18 cellular contexts compared by ENCODE assay signal in genomic region chr22:46120420-46120737, GRCh38. TPM values are rescaled to one million over a fixed set of nuclear protein-coding genes. Genes with fewer than 3 reads are reported as not detected.
DNase-seq lines count a peak whose midpoint lies in the region; ATAC-seq, FAIRE-seq and TF ChIP-seq lines count a peak whose summit lies in the region.
"Had no signal": no experiment of that assay in that cellular context is flagged by ENCODE, and none has a peak within 500 bp of the region (broad histone marks: within the 10 kb centered on the region; RNA-seq: fewer than 3 reads in every experiment).

No MANE protein-coding gene starts in this region.

- H2AFZ ChIP-seq in K562 (ENCODE audit: low read depth, low read length), result peak overlapping the region; percentile 45; the same call in 1 of the 2 replicates

- no peaks in the 10 kb centered on the region for H3K9me3 Mint-ChIP-seq in activated T-cell treated with anti-CD3 and anti-CD28 coated beads, Interleukin-2, amount 50 U/mL, for 24 hours
- H3K9me3 Mint-ChIP-seq in activated CD4-positive, alpha-beta T cell treated with anti-CD3 and anti-CD28 coated beads, Interleukin-2, amount 10 ng/mL, durations not matched to agents 24 days and 14 days, result no peaks in the 10 kb centered on the region
- H3K9me3 Mint-ChIP-seq: CD14-positive monocyte had no signal

- no peaks in the 10 kb centered on the region for H3K79me2 ChIP-seq in K562 (ENCODE audit: control insufficient read depth, insufficient read depth, low read length)

- TF ChIP-seq POLR2A in K562 (conservative IDR thresholded peaks at IDR 0.05) (no peak), ovary (IDR thresholded peaks at IDR 0.05) (no peak)

- peaks cover 3% of the 10 kb centered on the region for H3K4me1 Mint-ChIP-seq in activated T-cell treated with anti-CD3 and anti-CD28 coated beads, Interleukin-2, amount 50 U/mL, for 24 hours (ENCODE audit: low read depth)
- H3K4me1 Mint-ChIP-seq in activated CD4-positive, alpha-beta T cell treated with anti-CD3 and anti-CD28 coated beads, Interleukin-2, amount 10 ng/mL, durations not matched to agents 24 days and 14 days, result peaks cover 5% of the 10 kb centered on the region

- H3K27me3 Mint-ChIP-seq in activated T-cell treated with anti-CD3 and anti-CD28 coated beads, Interleukin-2, amount 50 U/mL, for 24 hours, result no peaks in the 10 kb centered on the region
- H3K27me3 Mint-ChIP-seq in activated CD4-positive, alpha-beta T cell treated with anti-CD3 and anti-CD28 coated beads, Interleukin-2, amount 10 ng/mL, durations not matched to agents 24 days and 14 days, result no peaks in the 10 kb centered on the region

- H3K4me1 ChIP-seq in left ventricle myocardium inferior, result peaks cover 35% of the 10 kb centered on the region
- H3K4me1 ChIP-seq in K562 (replicated peaks in 1 of 2; ENCODE audit: control insufficient read depth in 2 of 2, insufficient read depth in 2 of 2, low read length in 2 of 2), result peaks cover 0 to 60% of the 10 kb centered on the region in 2 experiments; a peak in 3 of 5 replicates
- H3K4me1 ChIP-seq in ovary (ENCODE audit: insufficient read depth), result peaks cover 24% of the 10 kb centered on the region
- peaks cover 3 to 16% of the 10 kb centered on the region in 2 donors for H3K4me1 ChIP-seq in ascending aorta
- H3K4me1 ChIP-seq: HAP-1 had no signal

- TF ChIP-seq CTCF in left ventricle myocardium inferior (IDR thresholded peaks at IDR 0.05; ENCODE audit: borderline replicate concordance) (no peak), K562 (IDR thresholded peaks at IDR 0.05 in 2 of 3, conservative IDR thresholded peaks at IDR 0.05 in 1 of 3; ENCODE audit: insufficient read depth in 2 of 3, low read depth in 1 of 3, low read length in 3 of 3) (no peak), ovary (IDR thresholded peaks at IDR 0.05) (no peak), ascending aorta (IDR thresholded peaks at IDR 0.05) (no peak)

- no peak for TF ChIP-seq RAD21 in K562 (CRISPR knock-in tag; conservative IDR thresholded peaks at IDR 0.05 in 1 of 2, IDR thresholded peaks at IDR 0.05 in 1 of 2)

- CTCF ChIA-PET in K562 (lab: Yijun Ruan, JAX; ENCODE audit: low intra/inter-chr PET ratio), result interaction anchor here (1.2 kb wide), 1 partner anchor 124 kb away, joined by 3 read pairs; no protein-coding TSS in a partner anchor

- in situ Hi-C loops in K562 (cut with MboI), result loop anchor here (5.0 to 10.0 kb wide), 2 partner anchors 192 to 424 kb away; no protein-coding TSS in a partner anchor

- H3K27ac ChIP-seq in left ventricle myocardium inferior (replicated peaks) (peak overlapping the region; percentile 19), K562 (ENCODE audit: extremely low read depth, low read depth, low read length) (no peak overlapping the region), ovary (peak overlapping the region; percentile 10 to 59), ascending aorta (no peak overlapping the region)

- FAIRE-seq in K562 (lab: Jason Lieb, UNC), result no peak
- FAIRE-seq: A204.1, GM12878 had no signal

- no peak overlapping the region for H3K4me3 Mint-ChIP-seq in activated T-cell treated with anti-CD3 and anti-CD28 coated beads, Interleukin-2, amount 50 U/mL, for 24 hours
- H3K4me3 Mint-ChIP-seq in activated CD4-positive, alpha-beta T cell treated with anti-CD3 and anti-CD28 coated beads, Interleukin-2, amount 10 ng/mL, durations not matched to agents 24 days and 14 days, result no peak overlapping the region
- H3K4me3 Mint-ChIP-seq: CD14-positive monocyte had no signal

- H3K9me1 ChIP-seq in K562 (ENCODE audit: control insufficient read depth, insufficient read depth, low read length), result no peaks in the 10 kb centered on the region

- H3K36me3 Mint-ChIP-seq in activated T-cell treated with anti-CD3 and anti-CD28 coated beads, Interleukin-2, amount 50 U/mL, for 24 hours (ENCODE audit: low read depth), result no peaks in the 10 kb centered on the region
- no peaks in the 10 kb centered on the region for H3K36me3 Mint-ChIP-seq in activated CD4-positive, alpha-beta T cell treated with anti-CD3 and anti-CD28 coated beads, Interleukin-2, amount 10 ng/mL, durations not matched to agents 24 days and 14 days (ENCODE audit: low read depth)
- H3K36me3 Mint-ChIP-seq: CD14-positive monocyte had no signal

- intact Hi-C loops in left ventricle myocardium inferior (cut with micrococcal nuclease), result loop anchor here (5.0 kb wide), 1 partner anchor 192 kb away; no protein-coding TSS in a partner anchor
- intact Hi-C loops in left ventricle myocardium superior (cut with micrococcal nuclease), result loop anchor here (5.0 kb wide), 1 partner anchor 192 kb away; no protein-coding TSS in a partner anchor
- intact Hi-C loops in K562 (cut with micrococcal nuclease), result loop anchor here (5.0 kb wide), 1 partner anchor 422 kb away; no protein-coding TSS in a partner anchor
- intact Hi-C loops in ovary (cut with DNase I), result loop anchor here (5.0 to 10.0 kb wide), 5 partner anchors 144 to 424 kb away; partner anchors contain the start of genes PKDREJ (in 1 of the 4) and TTC38 (in 1 of the 4)
- intact Hi-C loops in ascending aorta (cut with DNase I), result no loop called here
- intact Hi-C loops in activated CD4-positive, alpha-beta T cell treated with anti-CD3 and anti-CD28 coated beads, Interleukin-2, amount 10 ng/mL, durations not matched to agents 24 days and 14 days (cut with micrococcal nuclease), result loop anchor here (5.0 kb wide), 1 partner anchor 177 kb away; the partner anchor contains the start of gene GTSE1

- POLR2A ChIA-PET in K562 (lab: Yijun Ruan, JAX), result interaction anchor here (0.6 to 2.2 kb wide), 4 partner anchors 124 to 275 kb away, joined by 3 to 6 read pairs (median 3); no protein-coding TSS in a partner anchor

- H3K36me3 ChIP-seq in left ventricle myocardium inferior (no peaks in the 10 kb centered on the region), K562 (ENCODE audit: control insufficient read depth, insufficient read depth, low read length) (no peaks in the 10 kb centered on the region), ovary (no peaks in the 10 kb centered on the region), ascending aorta (no peaks in the 10 kb centered on the region)
- H3K36me3 ChIP-seq: HAP-1, Peyer's patch had no signal

- no peaks in the 10 kb centered on the region for H3K9me3 ChIP-seq in left ventricle myocardium inferior (replicated peaks)
- H3K9me3 ChIP-seq in K562 (replicated peaks; ENCODE audit: control insufficient read depth, insufficient read depth, low read depth, low read length), result no peaks in the 10 kb centered on the region
- no peaks in the 10 kb centered on the region for H3K9me3 ChIP-seq in ovary
- no peaks in the 10 kb centered on the region for H3K9me3 ChIP-seq in ascending aorta
- H3K9me3 ChIP-seq: HAP-1, Peyer's patch had no signal

- ATAC-seq in left ventricle myocardium superior (no peak), K562 (no peak)
- ATAC-seq: GM12878 had no signal

- 0 out of 2 replicates have a peak overlapping the region, but pooled peaks have one; percentile 18 for H3K4me2 ChIP-seq in K562 (ENCODE audit: insufficient read depth, low read length)

- H3K27me3 ChIP-seq in left ventricle myocardium inferior (ENCODE audit: low read depth) (no peaks in the 10 kb centered on the region), K562 (ENCODE audit: control insufficient read depth in 2 of 2, insufficient read depth in 2 of 2, low read length in 2 of 2) (no peaks in the 10 kb centered on the region), ovary (no peaks in the 10 kb centered on the region), ascending aorta (no peaks in the 10 kb centered on the region)
- H3K27me3 ChIP-seq: Peyer's patch had no signal

- H4K20me1 ChIP-seq in K562 (replicated peaks; ENCODE audit: control insufficient read depth, insufficient read depth, low read length), result no peaks in the 10 kb centered on the region

- DNase-seq in left ventricle myocardium inferior (no peak), left ventricle myocardium superior (no peak), K562 (ENCODE audit: extremely low read depth in 1 of 4, low spot score in 3 of 4) (no peak), ovary (no peak), ascending aorta (ENCODE audit: low spot score in 2 of 2) (no peak)
- DNase-seq in activated T-cell treated with anti-CD3 and anti-CD28 coated beads, Interleukin-2, amount 50 U/mL, for 24 hours, result no peak
- DNase-seq in activated CD4-positive, alpha-beta T cell treated with anti-CD3 and anti-CD28 coated beads, Interleukin-2, amount 10 ng/mL, durations not matched to agents 24 days and 14 days, result no peak
- DNase-seq in activated T-cell treated with anti-CD3 and anti-CD28 coated beads, Interleukin-2, amount 50 U/mL, for 1 hour, result no peak
- DNase-seq: COR-L47, KG1, NCI-H1092, NCI-H2107, Peyer's patch, SHP77 had no signal

- peak overlapping the region in 1 of 2 experiments; percentile 69; a peak in 2 of 4 replicates for H3K9ac ChIP-seq in K562 (ENCODE audit: insufficient read depth in 1 of 2, low read depth in 2 of 2, low read length in 2 of 2)

- H3K27ac Mint-ChIP-seq in activated T-cell treated with anti-CD3 and anti-CD28 coated beads, Interleukin-2, amount 50 U/mL, for 24 hours, result no peak overlapping the region
- no peak overlapping the region for H3K27ac Mint-ChIP-seq in activated CD4-positive, alpha-beta T cell treated with anti-CD3 and anti-CD28 coated beads, Interleukin-2, amount 10 ng/mL, durations not matched to agents 24 days and 14 days

- H3K4me3 ChIP-seq in left ventricle myocardium inferior, result no peak overlapping the region
- no peak overlapping the region for H3K4me3 ChIP-seq in K562
- H3K4me3 ChIP-seq in ovary, result no peak overlapping the region
- no peak overlapping the region for H3K4me3 ChIP-seq in ascending aorta
- H3K4me3 ChIP-seq: GM12878, HAP-1, Peyer's patch had no signal

- 21% methylated on average over 7 of the region's 7 CpGs for WGBS in K562 (ENCODE audit: insufficient coverage, low coverage, missing lambda C conversion rate)
- WGBS in ovary, 3 donors, result 12 to 21% (median 18%) methylated on average over 7 of the region's 7 CpGs

- no TSS peak for BruUV-seq in K562 (replicated peaks; lab: Mats Ljungman, UMichigan)

- no peak for TF ChIP-seq EP300 in K562 (IDR thresholded peaks at IDR 0.05; ENCODE audit: low read length)
- no peak for TF ChIP-seq EP300 in ovary (IDR thresholded peaks at IDR 0.05)

RNA-seq across cellular contexts. Expression of gene PPARA, which starts 29.9 kb away (rescaled TPM):
- total RNA-seq in left ventricle myocardium inferior (101 TPM), left ventricle myocardium superior (78.9 TPM), K562 (2014; rRNA removed) (2.8 and 5.3 TPM in 2 replicates), K562 (2014; rRNA removed; fragmentation: Illumina TruSeq; extraction: Trizol) (3.4 and 4.3 TPM in 2 replicates), K562 (2015; rRNA removed; fragmentation: Illumina TruSeq; extraction: Trizol) (2.1 and 2.6 TPM in 2 replicates), K562 (2021) (4.1 and 5.9 TPM in 2 replicates), ovary (10 to 100 TPM in 6 of 7 donors, 1 to 10 TPM in 1; 9.7 to 41.0 (median 34.0) TPM), ascending aorta (20.1 TPM)
- total RNA-seq in K562 (2011; cell fraction: chromatin; rRNA removed; ENCODE audit: low replicate concordance), result 19.5 and 33.5 TPM in 2 replicates
- 17.5 and 22.2 TPM in 2 replicates for total RNA-seq in K562 (2011; cell fraction: nucleolus; rRNA removed)
- total RNA-seq in K562 (2011; cell fraction: nucleoplasm; rRNA removed), result 28.0 and 34.4 TPM in 2 replicates
- polyA plus RNA-seq in K562 (2011; rRNA removed) (5.0 and 8.2 TPM in 2 replicates), K562 (2014; fragmentation: Illumina TruSeq; extraction: Trizol) (2.7 and 3.5 TPM in 2 replicates), K562 (2014; fragmentation: Nextera tagmentation; extraction: Ambion mirVana) (under 1 TPM; 0.64 to 0.87 TPM), K562 (2014; rRNA removed) (2.1 and 4.0 TPM in 2 replicates), ovary (10 to 100 TPM; 12.8 to 16.0 TPM)
- 1.8 and 5.0 TPM in 2 replicates for polyA plus RNA-seq in K562 (2011; cell fraction: cytosol; rRNA removed)
- 4.8 and 9.5 TPM in 2 replicates for polyA plus RNA-seq in K562 (2011; cell fraction: nucleus; rRNA removed)
- polyA plus RNA-seq in K562 (2012), result 3.6 and 4.1 TPM in 2 replicates
- 6.4 and 11.7 TPM in 2 replicates for polyA minus RNA-seq in K562 (2011; rRNA and poly(A)+ RNA removed)
- polyA minus RNA-seq in K562 (2011; cell fraction: cytosol; rRNA and poly(A)+ RNA removed), result 2.6 and 5.2 TPM in 2 replicates
- 4.4 and 13.0 TPM in 2 replicates for polyA minus RNA-seq in K562 (2011; cell fraction: nucleus; rRNA and poly(A)+ RNA removed)
- total RNA-seq in activated CD4-positive, alpha-beta T cell treated with anti-CD3 and anti-CD28 coated beads, Interleukin-2, amount 10 ng/mL, durations not matched to agents 24 days and 14 days, result 13.0 and 14.4 TPM in 2 replicates

Comparison
In these comparisons a context has a peak if more than half of its experiments do, and no peak if none do; other contexts are left out.
1. H3K27ac ChIP-seq: peak in left ventricle myocardium inferior (single experiment) and ovary (2 of 2); none in K562 (single experiment) and ascending aorta (0 of 2).